ENCODE assay signal across 21 cellular contexts in genomic region chr15:73570355-73571032, GRCh38.
DNase-seq lines count a peak whose midpoint lies in the region; ATAC-seq and TF ChIP-seq lines count a peak whose summit lies in the region.
"Had no signal": no experiment of that assay in that cellular context is flagged by ENCODE, and none has a peak within 500 bp of the region (broad histone marks: within the 10 kb centered on the region; RNA-seq: fewer than 3 reads in every experiment).

No MANE protein-coding gene starts in this region.

- H3K4me1 ChIP-seq in mucosa of rectum (ENCODE audit: control insufficient read depth in 2 of 2, insufficient read depth in 2 of 2, low read length in 2 of 2) = peaks cover 14 to 32% of the 10 kb centered on the region in 2 donors

- H3K27me3 ChIP-seq in mucosa of rectum (ENCODE audit: control insufficient read depth in 2 of 2, insufficient read depth in 2 of 2, low read length in 2 of 2) = no peaks in the 10 kb centered on the region
- H3K27me3 ChIP-seq: adrenal gland, sigmoid colon had no signal

- H3K9me3 ChIP-seq in mucosa of rectum (ENCODE audit: control insufficient read depth in 2 of 2, low read length in 2 of 2) = no peaks in the 10 kb centered on the region
- H3K9me3 ChIP-seq: adrenal gland, sigmoid colon had no signal

- H3K36me3 ChIP-seq in mucosa of rectum (ENCODE audit: control insufficient read depth in 2 of 2, insufficient read depth in 2 of 2, low read length in 2 of 2) = peaks cover 44 to 63% of the 10 kb centered on the region in 2 donors

- H3K9me3 Mint-ChIP-seq in natural killer cell treated with Interleukin-12 subunit alpha and Interleukin-12 subunit beta and Interleukin-15 and Interleukin-18, amount 100 ng/mL, for 72 hours = no peaks in the 10 kb centered on the region
- H3K9me3 Mint-ChIP-seq in natural killer cell = no peaks in the 10 kb centered on the region
- no peaks in the 10 kb centered on the region for H3K9me3 Mint-ChIP-seq in activated naive CD8-positive, alpha-beta T cell treated with anti-CD3 and anti-CD28 coated beads, Interleukin-2, amount 50 U/mL, for 24 hours
- H3K9me3 Mint-ChIP-seq: T-cell had no signal

- ATAC-seq in natural killer cell treated with Interleukin-12 subunit alpha and Interleukin-12 subunit beta and Interleukin-15 and Interleukin-18, amount 100 ng/mL, for 72 hours = peak; percentile 69 to 73
- ATAC-seq in natural killer cell (no peak), GM19328 (IDR thresholded peaks at IDR 0.05; ENCODE audit: unreplicated experiment) (no peak), GM19452 (IDR thresholded peaks at IDR 0.05; ENCODE audit: unreplicated experiment) (no peak)
- ATAC-seq in activated naive CD8-positive, alpha-beta T cell treated with anti-CD3 and anti-CD28 coated beads, Interleukin-2, amount 50 U/mL, for 24 hours = peak; percentile 59
- ATAC-seq: PC-3, T-cell had no signal

- H3K36me3 Mint-ChIP-seq in natural killer cell treated with Interleukin-12 subunit alpha and Interleukin-12 subunit beta and Interleukin-15 and Interleukin-18, amount 100 ng/mL, for 72 hours = peaks cover 24% of the 10 kb centered on the region
- peaks cover 9% of the 10 kb centered on the region for H3K36me3 Mint-ChIP-seq in natural killer cell
- peaks cover 33% of the 10 kb centered on the region for H3K36me3 Mint-ChIP-seq in activated naive CD8-positive, alpha-beta T cell treated with anti-CD3 and anti-CD28 coated beads, Interleukin-2, amount 50 U/mL, for 24 hours (ENCODE audit: low read depth)

- H3K27ac ChIP-seq in mucosa of rectum (ENCODE audit: low read depth in 2 of 2, low read length in 2 of 2) = peak overlapping the region; percentile 11 to 52
- H3K27ac ChIP-seq: adrenal gland had no signal

- H3K4me3 Mint-ChIP-seq in natural killer cell treated with Interleukin-12 subunit alpha and Interleukin-12 subunit beta and Interleukin-15 and Interleukin-18, amount 100 ng/mL, for 72 hours = peak overlapping the region; percentile 25
- no peak overlapping the region for H3K4me3 Mint-ChIP-seq in natural killer cell
- H3K4me3 Mint-ChIP-seq in activated naive CD8-positive, alpha-beta T cell treated with anti-CD3 and anti-CD28 coated beads, Interleukin-2, amount 50 U/mL, for 24 hours = no peak overlapping the region
- H3K4me3 Mint-ChIP-seq: T-cell had no signal

- H3K9ac ChIP-seq in mucosa of rectum (ENCODE audit: low read depth in 1 of 2, low read length in 2 of 2) = no peak overlapping the region

- no peaks in the 10 kb centered on the region for H3K27me3 Mint-ChIP-seq in natural killer cell treated with Interleukin-12 subunit alpha and Interleukin-12 subunit beta and Interleukin-15 and Interleukin-18, amount 100 ng/mL, for 72 hours
- H3K27me3 Mint-ChIP-seq in natural killer cell (ENCODE audit: low read depth in 2 of 2) = no peaks in the 10 kb centered on the region
- no peaks in the 10 kb centered on the region for H3K27me3 Mint-ChIP-seq in activated naive CD8-positive, alpha-beta T cell treated with anti-CD3 and anti-CD28 coated beads, Interleukin-2, amount 50 U/mL, for 24 hours
- H3K27me3 Mint-ChIP-seq: T-cell had no signal

- H3K4me1 Mint-ChIP-seq in natural killer cell treated with Interleukin-12 subunit alpha and Interleukin-12 subunit beta and Interleukin-15 and Interleukin-18, amount 100 ng/mL, for 72 hours (ENCODE audit: low read depth in 2 of 2) = peaks cover 13 to 16% of the 10 kb centered on the region in 2 donors
- H3K4me1 Mint-ChIP-seq in natural killer cell = peaks cover 0 to 11% of the 10 kb centered on the region in 2 donors
- peaks cover 17% of the 10 kb centered on the region for H3K4me1 Mint-ChIP-seq in activated naive CD8-positive, alpha-beta T cell treated with anti-CD3 and anti-CD28 coated beads, Interleukin-2, amount 50 U/mL, for 24 hours
- H3K4me1 Mint-ChIP-seq: T-cell had no signal

- TF ChIP-seq CTCF in natural killer cell (IDR thresholded peaks at IDR 0.05) = no peak

- peak overlapping the region; percentile 14 to 60 for H3K27ac Mint-ChIP-seq in natural killer cell treated with Interleukin-12 subunit alpha and Interleukin-12 subunit beta and Interleukin-15 and Interleukin-18, amount 100 ng/mL, for 72 hours
- H3K27ac Mint-ChIP-seq in natural killer cell = peak overlapping the region in 1 of 2 donors; percentile 24
- peak overlapping the region; percentile 8 for H3K27ac Mint-ChIP-seq in activated naive CD8-positive, alpha-beta T cell treated with anti-CD3 and anti-CD28 coated beads, Interleukin-2, amount 50 U/mL, for 24 hours
- H3K27ac Mint-ChIP-seq: T-cell had no signal

- intact Hi-C loops in natural killer cell (cut with micrococcal nuclease) = no loop called here

- DNase-seq in natural killer cell treated with Interleukin-12 subunit alpha and Interleukin-12 subunit beta and Interleukin-15 and Interleukin-18, amount 100 ng/mL, for 72 hours (ENCODE audit: low spot score) = no peak
- no peak for DNase-seq in natural killer cell
- DNase-seq in activated naive CD8-positive, alpha-beta T cell treated with anti-CD3 and anti-CD28 coated beads, Interleukin-2, amount 50 U/mL, for 24 hours = no peak
- no peak for DNase-seq in NCI-H1930 (lab: John Stamatoyannopoulos, UW)
- DNase-seq: activated CD4-positive, alpha-beta T cell treated with anti-CD3 and anti-CD28 coated beads, Interleukin-2, amount 50 U/mL, for 1 hour; activated T-cell treated with anti-CD3 and anti-CD28 coated beads, Interleukin-2, amount 50 U/mL, for 48 hours; adrenal gland; cortex of kidney; DND-41; foreskin fibroblast; hippocampal formation; KBM-7; NCI-H1694; PC-3; SIG-M5; sigmoid colon; T-cell had no signal

- H3K4me3 ChIP-seq in mucosa of rectum (ENCODE audit: low read length in 2 of 2) = no peak overlapping the region
- H3K4me3 ChIP-seq: adrenal gland, lung, sigmoid colon had no signal

Comparison
In these comparisons a context has a peak if more than half of its experiments do, and no peak if none do; other contexts are left out.
1. ATAC-seq: peak in natural killer cell treated with Interleukin-12 subunit alpha and Interleukin-12 subunit beta and Interleukin-15 and Interleukin-18, amount 100 ng/mL, for 72 hours (2 of 2) and activated naive CD8-positive, alpha-beta T cell treated with anti-CD3 and anti-CD28 coated beads, Interleukin-2, amount 50 U/mL, for 24 hours (single experiment); none in natural killer cell (0 of 3), GM19328 (single experiment) and GM19452 (single experiment).